15 cellular contexts compared by ENCODE assay signal in the genomic region with DNA sequence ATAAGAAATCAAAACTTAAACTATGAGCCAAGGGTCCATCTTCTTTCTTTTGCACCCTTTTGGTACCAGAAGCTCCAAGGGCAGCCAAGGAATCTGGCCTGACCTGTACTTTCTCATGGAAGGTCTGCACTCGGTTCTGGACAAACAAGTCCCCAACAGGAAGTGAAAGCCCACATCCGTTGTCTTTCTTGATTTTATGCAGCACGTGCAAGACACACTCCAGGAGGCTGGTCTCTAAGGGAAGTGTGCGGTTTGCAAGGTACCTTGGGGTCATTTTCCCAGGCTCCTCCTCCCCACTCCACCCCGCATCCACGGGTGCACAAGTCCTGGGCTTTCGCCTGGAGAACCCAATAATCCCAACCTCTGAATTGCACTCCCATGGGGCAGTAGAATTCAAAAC.
DNase-seq lines count a peak whose midpoint lies in the region; ATAC-seq and TF ChIP-seq lines count a peak whose summit lies in the region.
"Had no signal": no experiment of that assay in that cellular context is flagged by ENCODE, and none has a peak within 500 bp of the region (broad histone marks: within the 10 kb centered on the region; RNA-seq: fewer than 3 reads in every experiment).

No MANE protein-coding gene starts in this region.

- H3K27me3 Mint-ChIP-seq in CD4-positive, CD25-positive, alpha-beta regulatory T cell, result no peaks in the 10 kb centered on the region
- H3K27me3 Mint-ChIP-seq: stimulated activated naive CD8-positive, alpha-beta T cell treated with anti-CD3 and anti-CD28 coated beads, Interleukin-15, amount 100 ng/mL, for 72 hours had no signal

- no peak for ATAC-seq in CD4-positive, CD25-positive, alpha-beta regulatory T cell (ENCODE audit: low read depth in 2 of 2)
- ATAC-seq in GM18909 (IDR thresholded peaks at IDR 0.05; ENCODE audit: poor library complexity, unreplicated experiment), result peak; percentile 59
- no peak for ATAC-seq in GM21786 (IDR thresholded peaks at IDR 0.05; ENCODE audit: unreplicated experiment)
- ATAC-seq: right cardiac atrium; stimulated activated naive CD8-positive, alpha-beta T cell treated with anti-CD3 and anti-CD28 coated beads, Interleukin-15, amount 100 ng/mL, for 72 hours had no signal

- H3K4me3 Mint-ChIP-seq in CD4-positive, CD25-positive, alpha-beta regulatory T cell, result peak overlapping the region in 1 of 4 donors; percentile 21
- H3K4me3 Mint-ChIP-seq: brain; stimulated activated naive CD8-positive, alpha-beta T cell treated with anti-CD3 and anti-CD28 coated beads, Interleukin-15, amount 100 ng/mL, for 72 hours had no signal

- no peak overlapping the region for H3K27ac ChIP-seq in CD4-positive, CD25-positive, alpha-beta regulatory T cell (ENCODE audit: insufficient read depth, low read length, poor library complexity, severe bottlenecking)

- H3K36me3 ChIP-seq in CD4-positive, CD25-positive, alpha-beta regulatory T cell (ENCODE audit: control insufficient read depth, insufficient read depth, low read length), result peaks cover 50% of the 10 kb centered on the region

- H3K9me3 ChIP-seq in CD4-positive, CD25-positive, alpha-beta regulatory T cell (ENCODE audit: control insufficient read depth in 2 of 2, low read length in 2 of 2), result no peaks in the 10 kb centered on the region

- peak overlapping the region; percentile 38 to 88 (median 46) for H3K27ac Mint-ChIP-seq in CD4-positive, CD25-positive, alpha-beta regulatory T cell
- H3K27ac Mint-ChIP-seq: brain; stimulated activated naive CD8-positive, alpha-beta T cell treated with anti-CD3 and anti-CD28 coated beads, Interleukin-15, amount 100 ng/mL, for 72 hours had no signal

- no peaks in the 10 kb centered on the region for H3K9me3 Mint-ChIP-seq in CD4-positive, CD25-positive, alpha-beta regulatory T cell
- H3K9me3 Mint-ChIP-seq: brain; stimulated activated naive CD8-positive, alpha-beta T cell treated with anti-CD3 and anti-CD28 coated beads, Interleukin-15, amount 100 ng/mL, for 72 hours had no signal

- peaks cover 5 to 43% (median 24%) of the 10 kb centered on the region in 4 donors for H3K4me1 Mint-ChIP-seq in CD4-positive, CD25-positive, alpha-beta regulatory T cell

- no peak for TF ChIP-seq CTCF in choroid plexus epithelial cell (conservative IDR thresholded peaks at IDR 0.05; ENCODE audit: low read depth, low read length)

- H3K4me1 ChIP-seq in CD4-positive, CD25-positive, alpha-beta regulatory T cell (ENCODE audit: control insufficient read depth, insufficient read depth, low read length, poor library complexity, severe bottlenecking), result peaks cover 10% of the 10 kb centered on the region

- H3K36me3 Mint-ChIP-seq in CD4-positive, CD25-positive, alpha-beta regulatory T cell, result peaks cover 45% of the 10 kb centered on the region
- H3K36me3 Mint-ChIP-seq: brain had no signal

- DNase-seq in CD4-positive, CD25-positive, alpha-beta regulatory T cell, result peak in 1 of 3 donors; percentile 17
- peak; percentile 86 for DNase-seq in MV-4-11 (lab: John Stamatoyannopoulos, UW)
- DNase-seq in choroid plexus epithelial cell (ENCODE audit: low read depth), result peak; percentile 56
- DNase-seq in SIG-M5 (lab: John Stamatoyannopoulos, UW), result no peak
- no peak for DNase-seq in NCI-H146 (lab: John Stamatoyannopoulos, UW)
- no peak for DNase-seq in NCI-H2171 (lab: John Stamatoyannopoulos, UW)
- DNase-seq: activated CD4-positive, alpha-beta T cell treated with anti-CD3 and anti-CD28 coated beads for 1 hour; activated effector memory CD4-positive, alpha-beta T cell treated with Interleukin-2 at 50 U/mL for 16 hours; NCI-H1436; NCI-H526 treated with DMSO at 0.1 percent for 48 hours; right cardiac atrium; stimulated activated naive CD8-positive, alpha-beta T cell treated with anti-CD3 and anti-CD28 coated beads, Interleukin-15, amount 100 ng/mL, for 72 hours had no signal

- no peaks in the 10 kb centered on the region for H3K27me3 ChIP-seq in CD4-positive, CD25-positive, alpha-beta regulatory T cell (ENCODE audit: control insufficient read depth, insufficient read depth, low read length)

- H3K4me3 ChIP-seq in CD4-positive, CD25-positive, alpha-beta regulatory T cell (ENCODE audit: low read depth, low read length), result peak overlapping the region; percentile 41
- H3K4me3 ChIP-seq in choroid plexus epithelial cell (ENCODE audit: low read depth, low read length), result no peak overlapping the region

Comparison
In these comparisons a context has a peak if more than half of its experiments do, and no peak if none do; other contexts are left out.
1. DNase-seq: peak in MV-4-11 (single experiment) and choroid plexus epithelial cell (single experiment); none in SIG-M5 (single experiment), NCI-H146 (single experiment) and NCI-H2171 (single experiment).